1 cellular context compared by ENCODE assay signal in the genomic region with DNA sequence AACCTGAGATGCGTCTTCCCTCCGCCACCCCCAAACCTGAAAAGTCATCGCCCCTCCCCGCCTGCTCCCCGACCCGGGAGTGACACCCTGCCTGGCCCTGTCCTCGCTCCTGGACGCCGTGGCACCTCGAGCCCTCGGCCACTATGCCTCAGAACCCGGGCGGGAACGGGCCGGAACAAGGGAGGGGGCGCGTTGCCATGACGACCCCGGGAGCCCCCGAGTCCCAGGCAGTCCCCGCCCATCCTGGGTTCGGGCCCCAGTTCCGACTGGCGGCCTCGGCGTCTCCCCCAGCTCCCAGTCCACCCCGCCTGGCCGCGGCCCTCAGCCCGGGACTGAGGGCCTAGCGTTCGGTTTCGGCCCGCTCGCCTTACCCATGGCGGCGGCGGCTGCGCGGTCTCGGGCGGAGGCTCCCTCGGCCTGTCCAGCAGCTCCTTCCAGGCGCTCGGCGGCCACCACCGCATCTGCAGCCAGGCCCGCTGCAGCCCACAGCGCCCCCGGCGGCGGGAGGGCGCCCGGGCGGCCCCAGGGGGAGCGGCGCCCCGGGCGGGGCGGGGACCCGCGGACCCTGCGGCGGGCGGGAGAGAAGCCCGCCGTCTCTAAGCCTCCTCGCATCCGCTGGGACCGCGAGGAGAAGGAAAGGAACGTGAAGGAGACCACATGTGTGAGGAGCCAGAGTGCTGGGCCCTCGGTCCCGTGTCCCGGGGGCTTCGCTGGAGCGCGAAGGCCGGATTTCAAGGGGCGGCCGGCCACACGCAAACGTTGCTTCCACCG.
TF ChIP-seq lines count a peak whose summit lies in the region.

Gene RUFY2 (minus strand): TSS at position 463 of the 771 bp plus-strand sequence. CDS start 88 bp downstream, at position 375.

TF ChIP-seq in HepG2, 621 proteins besides CTCF, POLR2A, EP300 and RAD21 (continued from another document and continues in another):
- TF ChIP-seq REST (IDR thresholded peaks at IDR 0.05; ENCODE audit: borderline replicate concordance in 1 of 2, low read depth in 1 of 2, low read length in 2 of 2) = no peak
- TF ChIP-seq AKAP8 (CRISPR knock-in tag; IDR thresholded peaks at IDR 0.05) = peak; percentile 84
- TF ChIP-seq ZZZ3 (CRISPR knock-in tag; IDR thresholded peaks at IDR 0.05; ENCODE audit: borderline replicate concordance) = no peak
- TF ChIP-seq FOXA3 (CRISPR knock-in tag; IDR thresholded peaks at IDR 0.05) = no peak; the same call in 1 of the 2 replicates
- no peak for TF ChIP-seq ZNF296 (CRISPR knock-in tag; conservative IDR thresholded peaks at IDR 0.05)
- TF ChIP-seq ZNF138 (CRISPR knock-in tag; IDR thresholded peaks at IDR 0.05; ENCODE audit: low read depth) = no peak; the same call in 1 of the 2 replicates
- TF ChIP-seq HIVEP1 (CRISPR knock-in tag; IDR thresholded peaks at IDR 0.05) = no peak; the same call in 1 of the 2 replicates
- peak; percentile 55; the same call in 1 of the 2 replicates for TF ChIP-seq ZNF773 (CRISPR knock-in tag; IDR thresholded peaks at IDR 0.05; ENCODE audit: borderline replicate concordance)
- TF ChIP-seq ZNF530 (CRISPR knock-in tag; IDR thresholded peaks at IDR 0.05; ENCODE audit: low read depth) = 0 out of 2 replicates have a peak, but pooled peaks have one; percentile 29
- no peak for TF ChIP-seq ZNF24 (IDR thresholded peaks at IDR 0.05)
- no peak for TF ChIP-seq ZNF460 (CRISPR knock-in tag; IDR thresholded peaks at IDR 0.05; ENCODE audit: borderline replicate concordance)
- TF ChIP-seq TBP (CRISPR knock-in tag; IDR thresholded peaks at IDR 0.05) = no peak
- no peak for TF ChIP-seq NFE2L1 (CRISPR knock-in tag; IDR thresholded peaks at IDR 0.05; ENCODE audit: borderline replicate concordance)
- TF ChIP-seq, protein P1, sequence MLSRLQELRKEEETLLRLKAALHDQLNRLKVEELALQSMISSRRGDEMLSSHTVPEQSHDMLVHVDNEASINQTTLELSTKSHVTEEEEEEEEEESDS (CRISPR knock-in tag; IDR thresholded peaks at IDR 0.05; ENCODE audit: borderline replicate concordance) = no peak
- no peak for TF ChIP-seq ZNF251 (CRISPR knock-in tag; IDR thresholded peaks at IDR 0.05)
- TF ChIP-seq ZNF512B (CRISPR knock-in tag; IDR thresholded peaks at IDR 0.05; ENCODE audit: borderline replicate concordance) = no peak
- TF ChIP-seq, protein P2, sequence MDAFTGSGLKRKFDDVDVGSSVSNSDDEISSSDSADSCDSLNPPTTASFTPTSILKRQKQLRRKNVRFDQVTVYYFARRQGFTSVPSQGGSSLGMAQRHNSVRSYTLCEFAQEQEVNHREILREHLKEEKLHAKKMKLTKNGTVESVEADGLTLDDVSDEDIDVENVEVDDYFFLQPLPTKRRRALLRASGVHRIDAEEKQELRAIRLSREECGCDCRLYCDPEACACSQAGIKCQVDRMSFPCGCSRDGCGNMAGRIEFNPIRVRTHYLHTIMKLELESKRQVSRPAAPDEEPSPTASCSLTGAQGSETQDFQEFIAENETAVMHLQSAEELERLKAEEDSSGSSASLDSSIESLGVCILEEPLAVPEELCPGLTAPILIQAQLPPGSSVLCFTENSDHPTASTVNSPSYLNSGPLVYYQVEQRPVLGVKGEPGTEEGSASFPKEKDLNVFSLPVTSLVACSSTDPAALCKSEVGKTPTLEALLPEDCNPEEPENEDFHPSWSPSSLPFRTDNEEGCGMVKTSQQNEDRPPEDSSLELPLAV (CRISPR knock-in tag; conservative IDR thresholded peaks at IDR 0.05; ENCODE audit: low read depth) = no peak
- TF ChIP-seq ZKSCAN1 (IDR thresholded peaks at IDR 0.05; ENCODE audit: low read length) = no peak
- TF ChIP-seq TEAD3 (CRISPR knock-in tag; optimal IDR thresholded peaks at IDR 0.05; ENCODE audit: borderline replicate concordance) = peak; percentile 16
- TF ChIP-seq KDM1A (CRISPR knock-in tag; IDR thresholded peaks at IDR 0.05) = no peak
- no peak for TF ChIP-seq ZNF101 (CRISPR knock-in tag; IDR thresholded peaks at IDR 0.05; ENCODE audit: borderline replicate concordance, low read depth)
- TF ChIP-seq PRDM10 (CRISPR knock-in tag; IDR thresholded peaks at IDR 0.05; ENCODE audit: low read depth) = no peak
- TF ChIP-seq ARID3A (IDR thresholded peaks at IDR 0.05; ENCODE audit: low read depth, low read length) = no peak
- TF ChIP-seq, protein P3, sequence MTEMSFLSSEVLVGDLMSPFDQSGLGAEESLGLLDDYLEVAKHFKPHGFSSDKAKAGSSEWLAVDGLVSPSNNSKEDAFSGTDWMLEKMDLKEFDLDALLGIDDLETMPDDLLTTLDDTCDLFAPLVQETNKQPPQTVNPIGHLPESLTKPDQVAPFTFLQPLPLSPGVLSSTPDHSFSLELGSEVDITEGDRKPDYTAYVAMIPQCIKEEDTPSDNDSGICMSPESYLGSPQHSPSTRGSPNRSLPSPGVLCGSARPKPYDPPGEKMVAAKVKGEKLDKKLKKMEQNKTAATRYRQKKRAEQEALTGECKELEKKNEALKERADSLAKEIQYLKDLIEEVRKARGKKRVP (CRISPR knock-in tag; IDR thresholded peaks at IDR 0.05) = no peak
- TF ChIP-seq HNRNPL (IDR thresholded peaks at IDR 0.05; ENCODE audit: low read depth, low read length) = no peak
- no peak for TF ChIP-seq LBX2 (CRISPR knock-in tag; IDR thresholded peaks at IDR 0.05; ENCODE audit: borderline replicate concordance)
- TF ChIP-seq ZBTB2 (CRISPR knock-in tag; IDR thresholded peaks at IDR 0.05; ENCODE audit: low read depth) = no peak
- TF ChIP-seq CENPX (CRISPR knock-in tag; IDR thresholded peaks at IDR 0.05) = no peak
- peak; percentile 43; the same call in 1 of the 2 replicates for TF ChIP-seq ZNF317 (CRISPR knock-in tag; IDR thresholded peaks at IDR 0.05)
- peak; percentile 87 for TF ChIP-seq YY1 (IDR thresholded peaks at IDR 0.05; ENCODE audit: insufficient read depth, insufficient replicate concordance, low read depth, low read length)
- no peak; the same call in 1 of the 2 replicates for TF ChIP-seq ZNF788 (CRISPR knock-in tag; IDR thresholded peaks at IDR 0.05; ENCODE audit: borderline replicate concordance)
- no peak for TF ChIP-seq KDM3A (CRISPR knock-in tag; IDR thresholded peaks at IDR 0.05; ENCODE audit: low read depth)
- TF ChIP-seq ZNF841 (CRISPR knock-in tag; IDR thresholded peaks at IDR 0.05; ENCODE audit: borderline replicate concordance) = no peak; the same call in 1 of the 2 replicates
- peak; percentile 96 for TF ChIP-seq PHF8 (CRISPR knock-in tag; IDR thresholded peaks at IDR 0.05)
- TF ChIP-seq BCL6 (CRISPR knock-in tag; IDR thresholded peaks at IDR 0.05) = no peak
- TF ChIP-seq HHEX (CRISPR knock-in tag; IDR thresholded peaks at IDR 0.05) = no peak
- TF ChIP-seq THYN1 (CRISPR knock-in tag; IDR thresholded peaks at IDR 0.05; ENCODE audit: borderline replicate concordance, low read depth) = no peak
- TF ChIP-seq NFYB (CRISPR knock-in tag; IDR thresholded peaks at IDR 0.05) = no peak
- TF ChIP-seq TP53 (CRISPR knock-in tag; conservative IDR thresholded peaks at IDR 0.05) = no peak
- TF ChIP-seq CHCHD3 (CRISPR knock-in tag; IDR thresholded peaks at IDR 0.05) = 0 out of 2 replicates have a peak, but pooled peaks have one; percentile 26
- TF ChIP-seq ZNF883 (CRISPR knock-in tag; IDR thresholded peaks at IDR 0.05; ENCODE audit: not compliant biosample characterization) = peak; percentile 43
- TF ChIP-seq ERF (CRISPR knock-in tag; IDR thresholded peaks at IDR 0.05) = no peak
- TF ChIP-seq JUNB (CRISPR knock-in tag; IDR thresholded peaks at IDR 0.05; ENCODE audit: borderline replicate concordance) = no peak
